ENCODE assay signal across 8 cellular contexts in genomic region chr19:55601127-55601526, GRCh38. TPM values are rescaled to one million over a fixed set of nuclear protein-coding genes. Genes with fewer than 3 reads are reported as not detected.
A peak's percentile ranks its signal among the peaks of the same experiment; 100 is the strongest.
DNase-seq lines count a peak whose midpoint lies in the region; ATAC-seq and TF ChIP-seq lines count a peak whose summit lies in the region.

No MANE protein-coding gene starts in this region.

- DNase-seq in CD4-positive, CD25-positive, alpha-beta regulatory T cell, result no peak
- no peak for DNase-seq in NB4 (ENCODE audit: low read depth)
- no peak for DNase-seq in effector memory CD4-positive, alpha-beta T cell
- DNase-seq in stimulated activated naive CD4-positive, alpha-beta T cell treated with Interleukin-2 at 50 U/mL for 16 hours (lab: John Stamatoyannopoulos, UW), result no peak
- DNase-seq in islet precursor cell, result no peak
- DNase-seq in DMS114 treated with DMSO at 0.1 percent for 48 hours (lab: John Stamatoyannopoulos, UW; ENCODE audit: unreplicated experiment), result no peak

- no peak for TF ChIP-seq POLR2A in NB4 (IDR thresholded peaks at IDR 0.05; ENCODE audit: extremely low read depth, insufficient read length)

- H2AFZ ChIP-seq in neuron (ENCODE audit: low read depth, low read length), result no peak overlapping the region

- no peaks in the 10 kb centered on the region for H3K27me3 Mint-ChIP-seq in CD4-positive, CD25-positive, alpha-beta regulatory T cell

- H3K4me3 Mint-ChIP-seq in CD4-positive, CD25-positive, alpha-beta regulatory T cell, result peak overlapping the region; percentile 87 to 95 (median 88)

- H3K4me1 Mint-ChIP-seq in CD4-positive, CD25-positive, alpha-beta regulatory T cell, result peaks cover 0 to 40% (median 28%) of the 10 kb centered on the region in 4 donors

- no peaks in the 10 kb centered on the region for H3K27me3 ChIP-seq in CD4-positive, CD25-positive, alpha-beta regulatory T cell (ENCODE audit: control insufficient read depth, insufficient read depth, low read length)
- no peaks in the 10 kb centered on the region for H3K27me3 ChIP-seq in effector memory CD4-positive, alpha-beta T cell (replicated peaks; ENCODE audit: control insufficient read depth, insufficient read depth, low read length, poor library complexity, severe bottlenecking)
- no peaks in the 10 kb centered on the region for H3K27me3 ChIP-seq in neuron (ENCODE audit: insufficient read depth, low read length)

- H3K9me3 Mint-ChIP-seq in CD4-positive, CD25-positive, alpha-beta regulatory T cell, result peaks cover 0 to 1% (median 0%) of the 10 kb centered on the region in 7 donors

- peaks cover 24% of the 10 kb centered on the region for H3K4me1 ChIP-seq in CD4-positive, CD25-positive, alpha-beta regulatory T cell (ENCODE audit: control insufficient read depth, insufficient read depth, low read length, poor library complexity, severe bottlenecking)
- H3K4me1 ChIP-seq in effector memory CD4-positive, alpha-beta T cell (ENCODE audit: control insufficient read depth, insufficient read depth, low read length, poor library complexity, severe bottlenecking), result peaks cover 13% of the 10 kb centered on the region
- H3K4me1 ChIP-seq in neuron (ENCODE audit: insufficient read depth, low read length), result peaks cover 18% of the 10 kb centered on the region

- TF ChIP-seq CTCF in NB4 (IDR thresholded peaks at IDR 0.05; ENCODE audit: low read depth, low read length), result no peak

- peaks cover 11% of the 10 kb centered on the region for H3K36me3 Mint-ChIP-seq in CD4-positive, CD25-positive, alpha-beta regulatory T cell

- peak overlapping the region; percentile 97 for H3K27ac ChIP-seq in CD4-positive, CD25-positive, alpha-beta regulatory T cell (ENCODE audit: insufficient read depth, low read length, poor library complexity, severe bottlenecking)
- peak overlapping the region; percentile 92 for H3K27ac ChIP-seq in effector memory CD4-positive, alpha-beta T cell (ENCODE audit: insufficient read depth, low read length, poor library complexity, severe bottlenecking)

- H3K36me3 ChIP-seq in CD4-positive, CD25-positive, alpha-beta regulatory T cell (ENCODE audit: control insufficient read depth, insufficient read depth, low read length), result peaks cover 4% of the 10 kb centered on the region
- no peaks in the 10 kb centered on the region for H3K36me3 ChIP-seq in effector memory CD4-positive, alpha-beta T cell (ENCODE audit: control insufficient read depth, insufficient read depth, low read length)
- H3K36me3 ChIP-seq in neuron (ENCODE audit: insufficient read depth, low read length), result peaks cover 12% of the 10 kb centered on the region

- H3K27ac Mint-ChIP-seq in CD4-positive, CD25-positive, alpha-beta regulatory T cell, result peak overlapping the region; percentile 75 to 93 (median 85)

- H3K9me3 ChIP-seq in CD4-positive, CD25-positive, alpha-beta regulatory T cell (ENCODE audit: control insufficient read depth in 2 of 2, low read length in 2 of 2), result no peaks in the 10 kb centered on the region
- no peaks in the 10 kb centered on the region for H3K9me3 ChIP-seq in effector memory CD4-positive, alpha-beta T cell (ENCODE audit: control insufficient read depth, low read length)
- peaks cover 4% of the 10 kb centered on the region for H3K9me3 ChIP-seq in neuron (ENCODE audit: low read length)

- ATAC-seq in CD4-positive, CD25-positive, alpha-beta regulatory T cell (ENCODE audit: low read depth in 2 of 2), result no peak
- no peak for ATAC-seq in GM21360 (IDR thresholded peaks at IDR 0.05; ENCODE audit: unreplicated experiment)

- H3K4me3 ChIP-seq in CD4-positive, CD25-positive, alpha-beta regulatory T cell (ENCODE audit: low read depth, low read length), result peak overlapping the region; percentile 71
- H3K4me3 ChIP-seq in NB4 (ENCODE audit: low read depth, low read length), result peak overlapping the region; percentile 65
- H3K4me3 ChIP-seq in effector memory CD4-positive, alpha-beta T cell (ENCODE audit: insufficient read depth, low read depth, low read length, poor library complexity, severe bottlenecking), result peak overlapping the region; percentile 72
- H3K4me3 ChIP-seq in neuron (ENCODE audit: low read length), result peak overlapping the region; percentile 58

RNA-seq across cellular contexts. Expression of gene ZNF524, which starts 1.0 kb away (rescaled TPM):
- total RNA-seq in CD4-positive, CD25-positive, alpha-beta regulatory T cell, result 13.7 TPM
- 10 to 100 TPM; 38.5 to 53.7 (median 44.5) TPM for polyA plus RNA-seq in CD4-positive, CD25-positive, alpha-beta regulatory T cell

RNA-seq across cellular contexts. Expression of gene FIZ1, which starts 1.8 kb away (rescaled TPM):
- total RNA-seq in CD4-positive, CD25-positive, alpha-beta regulatory T cell, result 13.0 TPM
- 1 to 10 TPM; 1.3 to 3.5 (median 1.5) TPM for polyA plus RNA-seq in CD4-positive, CD25-positive, alpha-beta regulatory T cell

RNA-seq across cellular contexts. Expression of gene ZNF865, which starts 4.3 kb away (rescaled TPM):
- total RNA-seq in CD4-positive, CD25-positive, alpha-beta regulatory T cell, result 12.8 TPM
- polyA plus RNA-seq in CD4-positive, CD25-positive, alpha-beta regulatory T cell, result under 1 TPM; 0.05 to 0.13 (median 0.10) TPM

RNA-seq across cellular contexts. Expression of gene ZNF579, which starts 20.5 kb away (rescaled TPM):
- 4.2 TPM for total RNA-seq in CD4-positive, CD25-positive, alpha-beta regulatory T cell
- under 1 TPM in 3 of 4 donors, not detected in 1; 0.13 to 0.24 (median 0.14) TPM for polyA plus RNA-seq in CD4-positive, CD25-positive, alpha-beta regulatory T cell

RNA-seq across cellular contexts. Expression of gene ZNF784, which starts 23.2 kb away (rescaled TPM):
- total RNA-seq in CD4-positive, CD25-positive, alpha-beta regulatory T cell, result 11.1 TPM
- 1 to 10 TPM; 1.0 to 2.4 (median 1.6) TPM for polyA plus RNA-seq in CD4-positive, CD25-positive, alpha-beta regulatory T cell
